In the genomic region with DNA sequence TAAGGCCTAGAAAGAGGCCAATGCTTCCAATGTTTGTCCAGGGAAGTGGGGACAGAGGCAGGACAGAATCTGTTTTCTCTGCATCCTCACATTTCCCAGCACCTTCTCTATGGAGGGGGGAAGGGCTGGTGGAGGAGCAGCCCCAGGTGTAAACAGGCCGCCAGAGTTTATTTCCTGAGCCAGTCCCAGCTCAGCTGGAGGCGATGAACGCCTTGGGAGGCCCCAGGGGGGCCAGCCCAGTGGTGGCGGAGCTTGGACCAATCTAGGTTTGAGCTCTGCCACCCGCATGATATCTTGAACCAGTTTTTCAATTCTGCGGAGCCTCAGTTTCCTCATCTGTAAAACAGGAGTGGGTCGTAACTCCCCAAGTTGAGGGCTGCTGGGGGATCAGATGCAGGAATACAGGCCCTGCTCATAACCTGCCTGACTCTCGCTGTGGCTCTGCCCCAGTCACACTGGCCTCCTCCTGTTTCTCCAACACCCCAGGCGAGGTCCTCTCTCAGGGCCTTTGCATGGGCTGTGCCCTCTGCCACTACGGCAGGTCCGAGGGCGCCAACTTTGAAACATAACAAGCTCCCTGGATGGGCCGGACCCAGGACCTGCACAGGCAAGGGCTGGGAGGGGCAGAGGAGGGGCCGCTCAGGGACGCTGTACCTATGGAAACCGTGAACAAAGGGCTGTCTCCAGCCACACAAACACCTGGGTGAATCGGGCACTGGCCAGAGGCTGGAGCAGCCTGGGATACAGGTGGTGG, we compare ENCODE assay signal across 8 cellular contexts. TPM values are rescaled to one million over a fixed set of nuclear protein-coding genes. Genes with fewer than 3 reads are reported as not detected.
A peak's percentile ranks its signal among the peaks of the same experiment; 100 is the strongest.
DNase-seq lines count a peak whose midpoint lies in the region; ATAC-seq and TF ChIP-seq lines count a peak whose summit lies in the region.

No MANE protein-coding gene starts in this region.

- peaks cover 0 to 40% (median 31%) of the 10 kb centered on the region in 4 donors for H3K4me1 ChIP-seq in tibial nerve

- H3K9me3 Mint-ChIP-seq in activated naive CD4-positive, alpha-beta T cell treated with anti-CD3 and anti-CD28 coated beads for 36 hours = no peaks in the 10 kb centered on the region
- H3K9me3 Mint-ChIP-seq in activated naive CD8-positive, alpha-beta T cell treated with anti-CD3 and anti-CD28 coated beads for 36 hours = no peaks in the 10 kb centered on the region

- no peaks in the 10 kb centered on the region for H3K27me3 Mint-ChIP-seq in activated naive CD4-positive, alpha-beta T cell treated with anti-CD3 and anti-CD28 coated beads for 36 hours (ENCODE audit: low read depth)
- H3K27me3 Mint-ChIP-seq in activated naive CD8-positive, alpha-beta T cell treated with anti-CD3 and anti-CD28 coated beads for 36 hours = no peaks in the 10 kb centered on the region

- H3K4me3 Mint-ChIP-seq in activated naive CD4-positive, alpha-beta T cell treated with anti-CD3 and anti-CD28 coated beads for 36 hours = peak overlapping the region; percentile 80
- peak overlapping the region; percentile 99 for H3K4me3 Mint-ChIP-seq in activated naive CD8-positive, alpha-beta T cell treated with anti-CD3 and anti-CD28 coated beads for 36 hours

- H3K4me1 Mint-ChIP-seq in activated naive CD4-positive, alpha-beta T cell treated with anti-CD3 and anti-CD28 coated beads for 36 hours (ENCODE audit: low read depth) = peaks cover 35% of the 10 kb centered on the region
- peaks cover 19% of the 10 kb centered on the region for H3K4me1 Mint-ChIP-seq in activated naive CD8-positive, alpha-beta T cell treated with anti-CD3 and anti-CD28 coated beads for 36 hours

- no peaks in the 10 kb centered on the region for H3K9me3 ChIP-seq in tibial nerve

- H3K36me3 ChIP-seq in tibial nerve = no peaks in the 10 kb centered on the region

- WGBS in lower leg skin, 2 donors = 46 to 61% methylated on average over 14 to 17 of the region's 17 CpGs
- 68 to 81% methylated on average over 15 to 17 of the region's 17 CpGs for WGBS in tibial nerve, 2 donors

- CTCF ChIA-PET in activated naive CD4-positive, alpha-beta T cell treated with anti-CD3 and anti-CD28 coated beads for 36 hours (lab: Charles Lee) = interaction anchor here (0.8 to 1.4 kb wide), 4 partner anchors 11 to 76 kb away, joined by 3 to 4 read pairs (median 3); no protein-coding TSS in a partner anchor

- H3K4me3 ChIP-seq in lower leg skin (ENCODE audit: low read depth, poor library complexity, severe bottlenecking) (peak overlapping the region; percentile 47), tibial nerve (peak overlapping the region; percentile 51 to 80 (median 69))

- TF ChIP-seq CTCF in lower leg skin (IDR thresholded peaks at IDR 0.05) (no peak), tibial nerve (IDR thresholded peaks at IDR 0.05) (no peak)

- no peaks in the 10 kb centered on the region for H3K36me3 Mint-ChIP-seq in activated naive CD4-positive, alpha-beta T cell treated with anti-CD3 and anti-CD28 coated beads for 36 hours (ENCODE audit: low read depth)
- H3K36me3 Mint-ChIP-seq in activated naive CD8-positive, alpha-beta T cell treated with anti-CD3 and anti-CD28 coated beads for 36 hours = peaks cover 2% of the 10 kb centered on the region

- H3K27ac Mint-ChIP-seq in activated naive CD4-positive, alpha-beta T cell treated with anti-CD3 and anti-CD28 coated beads for 36 hours = peak overlapping the region; percentile 77
- H3K27ac Mint-ChIP-seq in activated naive CD8-positive, alpha-beta T cell treated with anti-CD3 and anti-CD28 coated beads for 36 hours = peak overlapping the region; percentile 93

- no peak for DNase-seq in activated naive CD4-positive, alpha-beta T cell treated with anti-CD3 and anti-CD28 coated beads for 36 hours
- DNase-seq in activated naive CD4-positive, alpha-beta T cell treated with Interleukin-2 at 50 U/mL for 16 hours = no peak
- no peak for DNase-seq in activated naive CD8-positive, alpha-beta T cell treated with anti-CD3 and anti-CD28 coated beads for 36 hours
- DNase-seq in lower leg skin (ENCODE audit: low spot score in 2 of 2) (no peak), tibial nerve (ENCODE audit: low spot score in 2 of 2) (no peak), NCI-H1048 (lab: John Stamatoyannopoulos, UW) (no peak), COLO829 (ENCODE audit: low spot score) (no peak)

- no peak for TF ChIP-seq EP300 in tibial nerve (IDR thresholded peaks at IDR 0.05)

- no peak for ATAC-seq in HG03097 (IDR thresholded peaks at IDR 0.05; ENCODE audit: low FRiP score, unreplicated experiment)

- H3K27me3 ChIP-seq in tibial nerve = no peaks in the 10 kb centered on the region

- intact Hi-C loops in activated naive CD4-positive, alpha-beta T cell treated with anti-CD3 and anti-CD28 coated beads for 36 hours (cut with micrococcal nuclease) = no loop called here
- intact Hi-C loops in lower leg skin (cut with DNase I; ENCODE audit: low total_unique reads) = no loop called here

- peak overlapping the region in 3 of 4 donors; percentile 73 to 85 (median 84) for H3K27ac ChIP-seq in tibial nerve

- TF ChIP-seq POLR2A in lower leg skin (IDR thresholded peaks at IDR 0.05) = no peak
- no peak for TF ChIP-seq POLR2A in tibial nerve (IDR thresholded peaks at IDR 0.05)

RNA-seq across cellular contexts. Expression of a gene that starts 1.1 kb away (rescaled TPM):
- 10 to 100 TPM; 19.9 to 20.4 TPM for total RNA-seq in activated naive CD4-positive, alpha-beta T cell treated with anti-CD3 and anti-CD28 coated beads for 36 hours
- 10 to 100 TPM; 10.7 to 11.3 TPM for total RNA-seq in activated naive CD8-positive, alpha-beta T cell treated with anti-CD3 and anti-CD28 coated beads for 36 hours
- total RNA-seq in lower leg skin (10 to 100 TPM in 1 of 4 donors, 1 to 10 TPM in 3; 3.1 to 11.6 (median 7.0) TPM), tibial nerve (1 to 10 TPM; 7.3 to 8.8 (median 8.4) TPM)

RNA-seq across cellular contexts. Expression of a gene that starts 29.7 kb away (rescaled TPM):
- 10 to 100 TPM; 43.5 to 45.5 TPM for total RNA-seq in activated naive CD4-positive, alpha-beta T cell treated with anti-CD3 and anti-CD28 coated beads for 36 hours
- total RNA-seq in activated naive CD8-positive, alpha-beta T cell treated with anti-CD3 and anti-CD28 coated beads for 36 hours = 10 to 100 TPM; 59.2 to 65.8 TPM
- total RNA-seq in lower leg skin (10 to 100 TPM; 25.9 to 56.0 (median 29.6) TPM), tibial nerve (10 to 100 TPM; 33.5 to 48.7 (median 41.5) TPM)
